Comparison of ENCODE assay signal across 31 cellular contexts in the genomic region with DNA sequence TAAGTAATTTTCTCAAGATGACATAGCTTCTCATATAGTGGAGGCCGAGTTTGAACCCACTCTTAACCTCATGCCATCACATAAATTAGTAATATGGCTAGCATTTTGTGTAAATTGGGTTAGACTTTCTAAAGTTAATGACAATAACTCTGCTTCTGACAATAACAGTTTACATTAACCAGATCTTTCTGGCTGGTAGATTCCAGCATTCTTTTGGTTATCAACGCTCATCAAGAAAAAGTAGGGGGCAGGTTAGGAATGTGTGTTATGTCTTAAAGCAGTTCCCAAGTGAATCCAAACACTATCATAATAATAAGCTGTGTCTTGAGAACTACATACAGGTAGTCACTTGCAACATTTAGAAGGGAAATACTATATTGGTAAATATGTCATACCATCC.
"Had no signal": no experiment of that assay in that cellular context is flagged by ENCODE, and none has a peak within 500 bp of the region (broad histone marks: within the 10 kb centered on the region; RNA-seq: fewer than 3 reads in every experiment).

No MANE protein-coding gene starts in this region.

- DNase-seq: activated CD4-positive, alpha-beta memory T cell treated with anti-CD3 and anti-CD28 coated beads, Interleukin-2, amount 10 ng/mL, durations not matched to agents 7 days and 5 days; activated CD4-positive, alpha-beta T cell treated with anti-CD3 and anti-CD28 coated beads for 1 hour; activated CD4-positive, alpha-beta T cell treated with anti-CD3 and anti-CD28 coated beads for 48 hours; activated CD4-positive, CD25-positive, alpha-beta regulatory T cell; activated CD8-positive, alpha-beta memory T cell treated with anti-CD3 and anti-CD28 coated beads for 24 hours; activated CD8-positive, alpha-beta memory T cell treated with anti-CD3 and anti-CD28 coated beads, Interleukin-2, amount 10 ng/mL, durations not matched to agents 7 days and 5 days; activated CD8-positive, alpha-beta memory T cell treated with anti-CD3 and anti-CD28 coated beads, Interleukin-2, amount 50 U/mL, for 48 hours; activated gamma-delta T cell; activated naive CD4-positive, alpha-beta T cell treated with Interleukin-2 at 50 U/mL for 16 hours; activated naive CD8-positive, alpha-beta T cell treated with anti-CD3 and anti-CD28 coated beads, Interleukin-2, amount 10 ng/mL, durations not matched to agents 7 days and 5 days; activated T-cell treated with anti-CD3 and anti-CD28 coated beads, Interleukin-2, amount 50 U/mL, for 48 hours; adrenal gland; anterior cingulate cortex; brain microvascular endothelial cell; central memory CD4-positive, alpha-beta T cell; NCI-H1105 treated with DMSO at 0.1 percent for 48 hours; NCI-H1436; NCI-H1694 treated with DMSO at 0.1 percent for 48 hours; NCI-H2029; NCI-H510A; NCI-H526; NCI-H748 treated with DMSO at 0.1 percent for 48 hours; NK-92 treated with Interleukin-12 subunit alpha and Interleukin-12 subunit beta, amount 100 ng/mL, for 24 hours; PC-9; SIG-M5; T1000; WERI-Rb-1 had no signal

- H3K4me3 ChIP-seq: adrenal gland, K562, PC-9 had no signal

- H3K27me3 ChIP-seq: adrenal gland, brain microvascular endothelial cell had no signal

- H2AFZ ChIP-seq: PC-9 had no signal

- H3K27ac ChIP-seq: adrenal gland, brain microvascular endothelial cell, PC-9, RWPE1, WERI-Rb-1 had no signal

- ATAC-seq: activated CD8-positive, alpha-beta memory T cell treated with anti-CD3 and anti-CD28 coated beads, Interleukin-2, amount 10 ng/mL, durations not matched to agents 7 days and 5 days; activated T-helper 17 cell treated with anti-CD3 and anti-CD28 coated beads, Interleukin-2, amount 50 U/mL, for 72 hours; K562; Right ventricle myocardium inferior had no signal

- H3K9me3 ChIP-seq: adrenal gland had no signal

- H3K4me2 ChIP-seq: PC-9 had no signal

- H3K36me3 ChIP-seq: adrenal gland, brain microvascular endothelial cell, WERI-Rb-1 had no signal
